ENCODE assay signal across 22 cellular contexts in genomic region chr1:84266748-84267147, GRCh38. TPM values are rescaled to one million over a fixed set of nuclear protein-coding genes. Genes with fewer than 3 reads are reported as not detected.
DNase-seq lines count a peak whose midpoint lies in the region; ATAC-seq and TF ChIP-seq lines count a peak whose summit lies in the region.
"Had no signal": no experiment of that assay in that cellular context is flagged by ENCODE, and none has a peak within 500 bp of the region (broad histone marks: within the 10 kb centered on the region; RNA-seq: fewer than 3 reads in every experiment).

No MANE protein-coding gene starts in this region.

- intact Hi-C loops in colonic mucosa (cut with DNase I), result no loop called here
- intact Hi-C loops in mucosa of descending colon (cut with DNase I, micrococcal nuclease), result loop anchor here in 1 of 2 donors (5.0 to 10.0 kb wide), 2 partner anchors 36 to 122 kb away; partner anchors contain the start of genes PRKACB and SAMD13
- intact Hi-C loops in transverse colon (cut with DNase I; ENCODE audit: low total_unique reads), result no loop called here

- peak overlapping the region; percentile 56 for H3K27ac ChIP-seq in colonic mucosa
- H3K27ac ChIP-seq in transverse colon, result peak overlapping the region; percentile 70 to 94 (median 82)
- H3K27ac ChIP-seq: A549; BLaER1 treated with 17β-estradiol and CSF1 and Interleukin-3, amounts not matched to agents 10 nM and 100 nM had no signal

- no peak for TF ChIP-seq CTCF in colonic mucosa (IDR thresholded peaks at IDR 0.05)
- no peak for TF ChIP-seq CTCF in mucosa of descending colon (IDR thresholded peaks at IDR 0.05)
- TF ChIP-seq CTCF in transverse colon (IDR thresholded peaks at IDR 0.05), result no peak

- H3K4me1 ChIP-seq in colonic mucosa (peaks cover 11% of the 10 kb centered on the region), mucosa of descending colon (ENCODE audit: low read depth) (peaks cover 52% of the 10 kb centered on the region), transverse colon (peaks cover 11 to 65% (median 44%) of the 10 kb centered on the region in 4 donors)
- H3K4me1 ChIP-seq: BE2C; BLaER1 treated with 17β-estradiol and CSF1 and Interleukin-3, amounts not matched to agents 10 nM and 100 nM had no signal

- H3K9me3 ChIP-seq in colonic mucosa, result no peaks in the 10 kb centered on the region
- H3K9me3 ChIP-seq in mucosa of descending colon, result no peaks in the 10 kb centered on the region
- H3K9me3 ChIP-seq in transverse colon, result no peaks in the 10 kb centered on the region
- H3K9me3 ChIP-seq: A549; BE2C; BLaER1 treated with 17β-estradiol and CSF1 and Interleukin-3, amounts not matched to agents 10 nM and 100 nM had no signal

- WGBS in transverse colon (ENCODE audit: low coverage in 1 of 2), 2 donors, result 0 to 5% methylated on average over 1 of the region's 1 CpG

- H3K36me3 ChIP-seq in colonic mucosa (no peaks in the 10 kb centered on the region), mucosa of descending colon (ENCODE audit: low read depth) (no peaks in the 10 kb centered on the region), transverse colon (no peaks in the 10 kb centered on the region)
- H3K36me3 ChIP-seq: BE2C; BLaER1 treated with 17β-estradiol and CSF1 and Interleukin-3, amounts not matched to agents 10 nM and 100 nM had no signal

- DNase-seq in colonic mucosa (no peak), mucosa of descending colon (no peak), transverse colon (no peak), NCI-H2171 treated with DMSO at 0.1 percent for 48 hours (lab: John Stamatoyannopoulos, UW) (no peak), ureter (ENCODE audit: low spot score) (no peak)
- no peak for DNase-seq in stimulated activated CD4-positive, alpha-beta T cell treated with anti-CD3 and anti-CD28 coated beads, Interleukin-2, amount 100 ng/mL, for 24 hours
- DNase-seq: 8988T; ACHN; AML-193; BE2C; CD4-positive, alpha-beta T cell; CD8-positive, alpha-beta memory T cell; DMS 273 treated with DMSO at 0.1 percent for 48 hours; DMS79; EL; GDM1; H9 had no signal

- H3K9ac ChIP-seq in colonic mucosa (ENCODE audit: low read depth in 2 of 2, low read length in 2 of 2), result peak overlapping the region in 1 of 2 donors; percentile 60
- H3K9ac ChIP-seq: BLaER1 treated with 17β-estradiol and CSF1 and Interleukin-3, amounts not matched to agents 10 nM and 100 nM had no signal

- TF ChIP-seq POLR2A in transverse colon (IDR thresholded peaks at IDR 0.05), result no peak

- no peaks in the 10 kb centered on the region for H3K27me3 ChIP-seq in colonic mucosa
- no peaks in the 10 kb centered on the region for H3K27me3 ChIP-seq in transverse colon
- H3K27me3 ChIP-seq: BE2C; BLaER1 treated with 17β-estradiol and CSF1 and Interleukin-3, amounts not matched to agents 10 nM and 100 nM had no signal

- ATAC-seq in mucosa of descending colon, result peak; percentile 35
- ATAC-seq: A549, GM12878, GM23338, HCT116 had no signal

- in situ Hi-C loops in transverse colon (cut with MboI; ENCODE audit: low pct_ligation_motif_present in 1 of 4, low pct_unique_long_range_greater_than_20kb in 1 of 4, low sequenced_read_pairs in 3 of 4), result no loop called here

- no peak for TF ChIP-seq EP300 in transverse colon (IDR thresholded peaks at IDR 0.05; ENCODE audit: low read depth)

- H3K4me3 ChIP-seq in colonic mucosa (no peak overlapping the region), mucosa of descending colon (no peak overlapping the region), transverse colon (no peak overlapping the region)
- H3K4me3 ChIP-seq: A549; BLaER1 treated with 17β-estradiol and CSF1 and Interleukin-3, amounts not matched to agents 10 nM and 100 nM; GM12878; GM23338 had no signal

RNA-seq across cellular contexts. Expression of gene SAMD13, which starts 34.8 kb away (rescaled TPM):
- 10 to 100 TPM; 22.2 to 31.0 TPM for total RNA-seq in colonic mucosa
- 10 to 100 TPM in 2 of 3 donors, 1 to 10 TPM in 1; 6.8 to 35.9 (median 21.0) TPM for total RNA-seq in mucosa of descending colon
- 10 to 100 TPM in 3 of 4 donors, 1 to 10 TPM in 1; 2.2 to 17.8 (median 13.9) TPM for total RNA-seq in transverse colon
- total RNA-seq in ureter, result 4.7 TPM
- total RNA-seq: CD4-positive, alpha-beta T cell had no signal
